In genomic region chr1:113072757-113073456, GRCh38 we compare ENCODE assay signal across 1 cellular context.
A peak's percentile ranks its signal among the peaks of the same experiment; 100 is the strongest.
TF ChIP-seq lines count a peak whose summit lies in the region.

LRIG2 (plus strand) TSS chr1:113073198; CDS start chr1:113073407, 209 bp downstream.

TF ChIP-seq in HepG2, 621 proteins besides CTCF, POLR2A, EP300 and RAD21 (continued from another document and continues in another):
- TF ChIP-seq MXD3 (CRISPR knock-in tag; IDR thresholded peaks at IDR 0.05) (peak; percentile 20), SETDB1 (CRISPR knock-in tag; IDR thresholded peaks at IDR 0.05; ENCODE audit: borderline replicate concordance) (no peak), HNF4G (IDR thresholded peaks at IDR 0.05; ENCODE audit: borderline replicate concordance, low read depth, low read length) (peak; percentile 41; the same call in 1 of the 2 replicates), HNF4G (CRISPR knock-in tag; IDR thresholded peaks at IDR 0.05; ENCODE audit: borderline replicate concordance, low read depth) (peak; percentile 29; the same call in 1 of the 2 replicates), ARNT (IDR thresholded peaks at IDR 0.05) (no peak), ELF1 (CRISPR knock-in tag; IDR thresholded peaks at IDR 0.05) (peak; percentile 51; the same call in 1 of the 2 replicates), ZBTB44 (CRISPR knock-in tag; IDR thresholded peaks at IDR 0.05) (no peak), STAT6 (CRISPR knock-in tag; IDR thresholded peaks at IDR 0.05; ENCODE audit: borderline replicate concordance) (0 out of 2 replicates have a peak, but pooled peaks have one; percentile 16), TEAD3 (CRISPR knock-in tag; optimal IDR thresholded peaks at IDR 0.05; ENCODE audit: borderline replicate concordance) (peak; percentile 22), U2AF1 (optimal IDR thresholded peaks at IDR 0.05; ENCODE audit: low read depth, low read length) (no peak), ZNF660 (CRISPR knock-in tag; IDR thresholded peaks at IDR 0.05; ENCODE audit: borderline replicate concordance, low read depth) (no peak), TCF7 (IDR thresholded peaks at IDR 0.05; ENCODE audit: low read depth) (no peak), SRSF9 (IDR thresholded peaks at IDR 0.05; ENCODE audit: borderline replicate concordance, insufficient read depth, low read depth, low read length, poor library complexity, severe bottlenecking) (no peak), ZNF777 (CRISPR knock-in tag; IDR thresholded peaks at IDR 0.05) (peak; percentile 78), SP2 (CRISPR knock-in tag; IDR thresholded peaks at IDR 0.05) (peak; percentile 43), REST (IDR thresholded peaks at IDR 0.05; ENCODE audit: borderline replicate concordance in 1 of 2, low read depth in 1 of 2, low read length in 2 of 2) (peak in 1 of 2 experiments; percentile 7; a peak in 1 of 4 replicates), CBX5 (CRISPR knock-in tag; IDR thresholded peaks at IDR 0.05; ENCODE audit: borderline replicate concordance) (no peak), TOE1 (CRISPR knock-in tag; IDR thresholded peaks at IDR 0.05) (no peak), ZNF367 (CRISPR knock-in tag; IDR thresholded peaks at IDR 0.05; ENCODE audit: borderline replicate concordance) (no peak), MLLT10 (CRISPR knock-in tag; IDR thresholded peaks at IDR 0.05) (no peak), POGK (CRISPR knock-in tag; conservative IDR thresholded peaks at IDR 0.05) (peak; percentile 23; the same call in 1 of the 2 replicates), ZNF788 (CRISPR knock-in tag; IDR thresholded peaks at IDR 0.05; ENCODE audit: borderline replicate concordance) (peak; percentile 91), GABPA (IDR thresholded peaks at IDR 0.05; ENCODE audit: low read depth, low read length) (no peak), GABPA (CRISPR knock-in tag; IDR thresholded peaks at IDR 0.05; ENCODE audit: low read depth) (0 out of 2 replicates have a peak, but pooled peaks have one; percentile 25), DBP (CRISPR knock-in tag; IDR thresholded peaks at IDR 0.05; ENCODE audit: not compliant biosample characterization) (peak; percentile 60), NFKBIZ (CRISPR knock-in tag; IDR thresholded peaks at IDR 0.05) (0 out of 2 replicates have a peak, but pooled peaks have one; percentile 26), MLXIP (CRISPR knock-in tag; IDR thresholded peaks at IDR 0.05; ENCODE audit: borderline replicate concordance) (no peak), GZF1 (CRISPR knock-in tag; IDR thresholded peaks at IDR 0.05) (no peak), ZNF414 (CRISPR knock-in tag; IDR thresholded peaks at IDR 0.05) (no peak; the same call in 1 of the 2 replicates), RBFOX2 (IDR thresholded peaks at IDR 0.05; ENCODE audit: low read depth, low read length) (peak; percentile 91), TGIF2 (CRISPR knock-in tag; IDR thresholded peaks at IDR 0.05) (0 out of 2 replicates have a peak, but pooled peaks have one; percentile 12), ZNF710 (CRISPR knock-in tag; IDR thresholded peaks at IDR 0.05; ENCODE audit: borderline replicate concordance) (no peak; the same call in 1 of the 2 replicates), ZNF839 (CRISPR knock-in tag; IDR thresholded peaks at IDR 0.05; ENCODE audit: borderline replicate concordance) (0 out of 2 replicates have a peak, but pooled peaks have one; percentile 38), ZGPAT (CRISPR knock-in tag; IDR thresholded peaks at IDR 0.05) (peak; percentile 78; the same call in 1 of the 2 replicates), ZNF282 (IDR thresholded peaks at IDR 0.05; ENCODE audit: partially characterized antibody) (no peak), IRF2 (CRISPR knock-in tag; IDR thresholded peaks at IDR 0.05) (0 out of 2 replicates have a peak, but pooled peaks have one; percentile 34), RBM22 (optimal IDR thresholded peaks at IDR 0.05; ENCODE audit: low read length) (no peak), ZNF292 (CRISPR knock-in tag; IDR thresholded peaks at IDR 0.05; ENCODE audit: borderline replicate concordance, low read depth) (no peak), SIX1 (CRISPR knock-in tag; IDR thresholded peaks at IDR 0.05; ENCODE audit: borderline replicate concordance) (0 out of 2 replicates have a peak, but pooled peaks have one; percentile 9), ERF (CRISPR knock-in tag; IDR thresholded peaks at IDR 0.05) (no peak), ZNF629 (CRISPR knock-in tag; conservative IDR thresholded peaks at IDR 0.05) (peak; percentile 28; the same call in 1 of the 2 replicates), PHF5A (CRISPR knock-in tag; IDR thresholded peaks at IDR 0.05; ENCODE audit: low read depth, unreplicated experiment) (no peak), GATA4 (IDR thresholded peaks at IDR 0.05; ENCODE audit: borderline replicate concordance, low read depth) (peak; percentile 46; the same call in 1 of the 2 replicates)
